ENCODE assay signal across 8 cellular contexts in the genomic region with DNA sequence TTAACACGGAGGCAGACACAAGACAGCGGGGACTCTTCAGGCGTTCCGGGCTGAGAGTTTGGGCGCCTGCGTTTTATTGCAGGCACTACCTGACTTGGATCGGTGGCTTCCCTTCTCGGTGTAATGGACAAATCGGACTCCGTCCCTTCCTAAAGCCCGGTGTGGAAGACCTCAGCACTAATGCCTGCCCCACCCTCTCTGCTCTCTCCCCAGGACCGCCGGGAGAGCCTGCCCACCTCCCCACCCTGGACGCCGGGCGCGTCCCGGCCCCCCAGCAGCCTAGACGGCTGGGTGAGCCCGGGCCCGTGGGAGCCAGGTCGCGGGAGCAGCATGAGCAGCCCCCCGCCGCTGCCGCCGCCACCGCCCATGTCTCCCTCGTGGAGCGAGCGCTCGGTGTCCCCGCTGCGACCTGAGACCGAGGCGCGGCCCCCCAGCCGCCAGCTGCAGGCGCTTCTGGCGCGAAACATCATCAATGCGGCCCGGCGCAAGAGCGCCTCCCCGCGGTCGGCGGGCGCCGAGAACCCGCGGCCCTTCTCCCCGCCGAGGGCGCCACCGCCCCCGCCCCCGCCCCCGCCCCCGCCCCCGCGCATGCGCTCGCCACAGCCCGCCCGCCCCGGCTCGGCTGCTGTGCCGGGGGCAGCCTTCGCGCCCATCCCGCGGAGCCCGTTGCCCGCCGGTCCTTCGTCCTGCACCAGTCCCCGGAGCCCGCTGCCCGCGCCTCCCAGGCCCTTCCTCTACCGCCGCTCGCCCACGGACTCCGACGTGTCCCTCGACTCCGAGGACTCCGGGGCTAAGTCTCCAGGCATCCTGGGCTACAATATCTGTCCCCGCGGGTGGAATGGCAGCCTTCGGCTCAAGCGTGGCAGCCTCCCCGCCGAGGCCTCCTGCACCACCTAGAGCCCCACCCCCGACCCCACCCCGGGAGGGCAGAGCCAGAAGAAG.
DNase-seq lines count a peak whose midpoint lies in the region; ATAC-seq lines count a peak whose summit lies in the region.

No MANE protein-coding gene starts in this region.

- peak; percentile 66 for ATAC-seq in GM18519 (IDR thresholded peaks at IDR 0.05; ENCODE audit: low FRiP score, unreplicated experiment)
- ATAC-seq in HG03108 (IDR thresholded peaks at IDR 0.05; ENCODE audit: unreplicated experiment), result peak; percentile 71
- peak; percentile 94 for ATAC-seq in effector memory CD8-positive, alpha-beta T cell (replicated peaks)

- in situ Hi-C loops in ACHN (cut with HindIII; ENCODE audit: low pct_ligation_motif_present, low pct_unique_long_range_greater_than_20kb, low sequenced_read_pairs), result no loop called here

- H3K27ac Mint-ChIP-seq in effector memory CD8-positive, alpha-beta T cell, result peak overlapping the region in 1 of 2 donors; percentile 80

- H3K9me3 Mint-ChIP-seq in effector memory CD8-positive, alpha-beta T cell, result no peaks in the 10 kb centered on the region

- no peaks in the 10 kb centered on the region for H3K36me3 Mint-ChIP-seq in effector memory CD8-positive, alpha-beta T cell (ENCODE audit: insufficient read depth)

- DNase-seq in ACHN, result peak; percentile 57
- peak; percentile 58 for DNase-seq in NCI-H510A (lab: John Stamatoyannopoulos, UW)
- DNase-seq in activated CD4-positive, alpha-beta T cell treated with anti-CD3 and anti-CD28 coated beads, Interleukin-2, amount 50 U/mL, for 48 hours, result peak; percentile 64 to 70
- DNase-seq in effector memory CD8-positive, alpha-beta T cell, result peak; percentile 76 to 87 (median 78)
- DNase-seq in midbrain (lab: John Stamatoyannopoulos, UW), result peak; percentile 62
- peak; percentile 48 to 55 for DNase-seq in stimulated activated CD8-positive, alpha-beta memory T cell treated with anti-CD3 and anti-CD28 coated beads, Interleukin-2, amount 100 ng/mL, for 48 hours (ENCODE audit: low read depth in 2 of 2)

- peak overlapping the region; percentile 77 for H3K4me3 Mint-ChIP-seq in effector memory CD8-positive, alpha-beta T cell

- peaks cover 6 to 18% of the 10 kb centered on the region in 2 donors for H3K27me3 Mint-ChIP-seq in effector memory CD8-positive, alpha-beta T cell

- H3K4me1 Mint-ChIP-seq in effector memory CD8-positive, alpha-beta T cell (ENCODE audit: low read depth in 2 of 2), result peaks cover 7 to 8% of the 10 kb centered on the region in 2 donors

Comparison
In these comparisons a context has a peak if more than half of its experiments do, and no peak if none do; other contexts are left out.
1. Peak in every context shown above with its lines: DNase-seq and ATAC-seq.